Comparison of ENCODE assay signal across 20 cellular contexts in the genomic region with DNA sequence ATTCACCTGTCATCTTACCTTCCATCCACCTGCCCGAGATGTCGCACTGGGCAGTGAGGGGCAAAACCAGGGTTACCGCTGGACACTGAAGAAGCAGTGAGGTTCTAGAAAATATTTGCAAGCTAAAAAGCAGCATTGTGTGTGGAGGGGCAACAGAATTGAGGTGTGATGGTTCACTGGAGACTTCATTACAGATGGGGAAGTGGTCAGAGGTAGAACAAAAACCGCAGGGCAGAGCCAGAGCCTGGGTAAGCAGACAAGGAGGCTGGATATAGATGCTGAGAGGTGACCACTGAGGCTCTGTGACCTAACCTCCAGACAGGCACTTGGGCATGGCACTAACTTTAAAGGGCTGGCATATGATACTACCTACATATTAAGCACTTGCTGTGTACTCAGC.
"Had no signal": no experiment of that assay in that cellular context is flagged by ENCODE, and none has a peak within 500 bp of the region (broad histone marks: within the 10 kb centered on the region; RNA-seq: fewer than 3 reads in every experiment).

No MANE protein-coding gene starts in this region.

- ATAC-seq: effector memory CD8-positive, alpha-beta T cell; gastroesophageal sphincter; left lobe of liver; naive thymus-derived CD4-positive, alpha-beta T cell; sciatic nerve had no signal

- DNase-seq: effector memory CD8-positive, alpha-beta T cell; esophagus squamous epithelium; foreskin fibroblast; glutamatergic neuron; islet precursor cell; mammary epithelial cell; naive thymus-derived CD4-positive, alpha-beta T cell; nephron progenitor cell; psoas muscle; spleen; stimulated activated CD4-positive, alpha-beta T cell treated with anti-CD3 and anti-CD28 coated beads, Interleukin-15, amount 100 ng/mL, for 24 hours; stimulated activated CD4-positive, alpha-beta T cell treated with anti-CD3 and anti-CD28 coated beads, Interleukin-1b, Interleukin-23, amount 100 ng/mL, for 48 hours; stimulated activated CD4-positive, alpha-beta T cell treated with anti-CD3 and anti-CD28 coated beads, Interleukin-4, amount 100 ng/mL, for 24 hours; stimulated activated naive CD4-positive, alpha-beta T cell; stomach; substantia nigra; trophoblast cell had no signal

- H3K9me3 ChIP-seq: esophagus squamous epithelium, psoas muscle had no signal

- H3K4me1 ChIP-seq: esophagus squamous epithelium, gastroesophageal sphincter, psoas muscle, spleen, stomach had no signal

- H3K4me3 ChIP-seq: esophagus squamous epithelium, gastroesophageal sphincter, psoas muscle, spleen, stomach had no signal

- H3K27ac ChIP-seq: esophagus squamous epithelium, gastroesophageal sphincter, psoas muscle, spleen, stomach had no signal

- H3K27me3 ChIP-seq: esophagus squamous epithelium, spleen, stomach had no signal

- H3K36me3 ChIP-seq: esophagus squamous epithelium, gastroesophageal sphincter, spleen, stomach had no signal
